In genomic region chrX:149539283-149540132, GRCh38 we compare ENCODE assay signal across 9 cellular contexts. TPM values are rescaled to one million over a fixed set of nuclear protein-coding genes. Genes with fewer than 3 reads are reported as not detected.
A peak's percentile ranks its signal among the peaks of the same experiment; 100 is the strongest.
DNase-seq lines count a peak whose midpoint lies in the region; ATAC-seq and TF ChIP-seq lines count a peak whose summit lies in the region.
"Had no signal": no experiment of that assay in that cellular context is flagged by ENCODE, and none has a peak within 500 bp of the region (broad histone marks: within the 10 kb centered on the region; RNA-seq: fewer than 3 reads in every experiment).

No MANE protein-coding gene starts in this region.

- WGBS in endodermal cell (ENCODE audit: insufficient coverage in 1 of 2, insufficient read length in 1 of 2), 2 experiments, result 0% methylated on average over 19 of the region's 34 CpGs; no CpG with 5 or more reads in 1 of the 2 experiments
- WGBS in mesodermal cell (ENCODE audit: insufficient coverage in 2 of 2), 2 experiments, result 0% methylated on average over 5 of the region's 34 CpGs; no CpG with 5 or more reads in 1 of the 2 experiments

- peak overlapping the region; percentile 84 for H3K4me3 Mint-ChIP-seq in activated CD8-positive, alpha-beta memory T cell treated with anti-CD3 and anti-CD28 coated beads, Interleukin-2, amount 10 ng/mL, durations not matched to agents 7 days and 5 days
- H3K4me3 Mint-ChIP-seq in endodermal cell, result peak overlapping the region; percentile 81

- H3K9ac ChIP-seq in endodermal cell (ENCODE audit: extremely low read depth, low read length, poor library complexity, severe bottlenecking), result peak overlapping the region; percentile 38

- H3K9me3 ChIP-seq in endodermal cell (ENCODE audit: control insufficient read depth, low read length) (no peaks in the 10 kb centered on the region), mesodermal cell (ENCODE audit: control insufficient read depth, low read length) (no peaks in the 10 kb centered on the region)

- H3K27me3 Mint-ChIP-seq in activated CD8-positive, alpha-beta memory T cell treated with anti-CD3 and anti-CD28 coated beads, Interleukin-2, amount 10 ng/mL, durations not matched to agents 7 days and 5 days, result no peaks in the 10 kb centered on the region
- H3K27me3 Mint-ChIP-seq in endodermal cell (ENCODE audit: insufficient read depth), result no peaks in the 10 kb centered on the region

- peak; percentile 83 for DNase-seq in CMK (ENCODE audit: low read depth)
- peak; percentile 95 for DNase-seq in HT1080 (ENCODE audit: low read depth)
- peak; percentile 89 for DNase-seq in NOMO-1 treated with DMSO at 0.1 percent for 48 hours (lab: John Stamatoyannopoulos, UW; ENCODE audit: unreplicated experiment)
- peak; percentile 96 for DNase-seq in activated CD8-positive, alpha-beta memory T cell treated with anti-CD3 and anti-CD28 coated beads, Interleukin-2, amount 10 ng/mL, durations not matched to agents 7 days and 5 days
- DNase-seq in endodermal cell, result peak; percentile 94
- peak; percentile 70 to 79 for DNase-seq in stimulated activated CD8-positive, alpha-beta memory T cell treated with anti-CD3 and anti-CD28 coated beads, Interleukin-15, amount 100 ng/mL, for 4 hours (ENCODE audit: low read depth in 2 of 2)

- CTCF ChIA-PET in activated CD8-positive, alpha-beta memory T cell treated with anti-CD3 and anti-CD28 coated beads, Interleukin-2, amount 10 ng/mL, durations not matched to agents 7 days and 5 days (lab: Charles Lee), result interaction anchor here (0.7 to 3.4 kb wide), 7 partner anchors 12 to 400 kb away, joined by 3 to 20 read pairs (median 9); partner anchors contain the start of genes EOLA2 and IDS

- H3K4me3 ChIP-seq in endodermal cell (ENCODE audit: low read length) (peak overlapping the region; percentile 73), mesodermal cell (ENCODE audit: extremely low read depth, insufficient read depth, low read length, poor library complexity, severe bottlenecking) (peak overlapping the region; percentile 43)

- peaks cover 17% of the 10 kb centered on the region for H3K4me1 Mint-ChIP-seq in activated CD8-positive, alpha-beta memory T cell treated with anti-CD3 and anti-CD28 coated beads, Interleukin-2, amount 10 ng/mL, durations not matched to agents 7 days and 5 days
- peaks cover 2% of the 10 kb centered on the region for H3K4me1 Mint-ChIP-seq in endodermal cell

- no peaks in the 10 kb centered on the region for H3K4me1 ChIP-seq in endodermal cell (ENCODE audit: control insufficient read depth, insufficient read depth, low read length)
- no peaks in the 10 kb centered on the region for H3K4me1 ChIP-seq in mesodermal cell (ENCODE audit: control insufficient read depth, insufficient read depth, low read length, poor library complexity, severe bottlenecking)

- no peaks in the 10 kb centered on the region for H3K9me3 Mint-ChIP-seq in activated CD8-positive, alpha-beta memory T cell treated with anti-CD3 and anti-CD28 coated beads, Interleukin-2, amount 10 ng/mL, durations not matched to agents 7 days and 5 days (ENCODE audit: low read depth)
- H3K9me3 Mint-ChIP-seq in endodermal cell, result peaks cover 25% of the 10 kb centered on the region

- peak; percentile 51 for ATAC-seq in GM21367 (IDR thresholded peaks at IDR 0.05; ENCODE audit: unreplicated experiment)
- ATAC-seq in activated CD8-positive, alpha-beta memory T cell treated with anti-CD3 and anti-CD28 coated beads, Interleukin-2, amount 10 ng/mL, durations not matched to agents 7 days and 5 days, result peak; percentile 65

- peak overlapping the region; percentile 91 for H3K27ac Mint-ChIP-seq in activated CD8-positive, alpha-beta memory T cell treated with anti-CD3 and anti-CD28 coated beads, Interleukin-2, amount 10 ng/mL, durations not matched to agents 7 days and 5 days
- peak overlapping the region; percentile 92 for H3K27ac Mint-ChIP-seq in endodermal cell

- TF ChIP-seq CTCF in endodermal cell (conservative IDR thresholded peaks at IDR 0.05), result no peak

- no peaks in the 10 kb centered on the region for H3K27me3 ChIP-seq in endodermal cell (ENCODE audit: control insufficient read depth, insufficient read depth, low read length, poor library complexity, severe bottlenecking)

- H3K36me3 Mint-ChIP-seq in activated CD8-positive, alpha-beta memory T cell treated with anti-CD3 and anti-CD28 coated beads, Interleukin-2, amount 10 ng/mL, durations not matched to agents 7 days and 5 days, result peaks cover 8% of the 10 kb centered on the region
- H3K36me3 Mint-ChIP-seq in endodermal cell (ENCODE audit: low read depth), result no peaks in the 10 kb centered on the region

- no peaks in the 10 kb centered on the region for H3K36me3 ChIP-seq in endodermal cell (ENCODE audit: control insufficient read depth, insufficient read depth, low read length)
- no peaks in the 10 kb centered on the region for H3K36me3 ChIP-seq in mesodermal cell (ENCODE audit: control insufficient read depth, insufficient read depth, low read length)

- H3K27ac ChIP-seq in endodermal cell (ENCODE audit: low read depth, low read length), result peak overlapping the region; percentile 70
- H3K27ac ChIP-seq in mesodermal cell (ENCODE audit: low read depth, low read length, severe bottlenecking), result peak overlapping the region; percentile 79

RNA-seq across cellular contexts. Expression of gene EOLA1, which starts 1.3 kb away (rescaled TPM):
- total RNA-seq in HT1080 (2014; rRNA removed; shearing (Covaris generic)), result 11.2 and 12.4 TPM in 2 replicates
- 8.2 and 13.2 TPM in 2 replicates for polyA plus RNA-seq in HT1080 (2015; cell fraction: cytosol; rRNA removed)
- 7.0 and 9.3 TPM in 2 replicates for polyA plus RNA-seq in HT1080 (2015; cell fraction: nucleus; rRNA removed)
- total RNA-seq in activated CD8-positive, alpha-beta memory T cell treated with anti-CD3 and anti-CD28 coated beads, Interleukin-2, amount 10 ng/mL, durations not matched to agents 7 days and 5 days, result 10 to 100 TPM; 45.2 to 50.6 TPM
- total RNA-seq in endodermal cell, result 10 to 100 TPM; 11.9 to 18.0 TPM
- polyA plus RNA-seq in endodermal cell (2013, experiment 1 of 2), result 12.6 TPM
- polyA plus RNA-seq in endodermal cell (2013, experiment 2 of 2), result 13.2 TPM
- 16.2 TPM for polyA plus RNA-seq in mesodermal cell (2013, experiment 1 of 2)
- polyA plus RNA-seq in mesodermal cell (2013, experiment 2 of 2), result 11.6 TPM

RNA-seq across cellular contexts. Expression of gene HSFX3, which starts 10.2 kb away (rescaled TPM):
- total RNA-seq in HT1080 (2014; rRNA removed; shearing (Covaris generic)), result not detected in 2 replicates
- not detected in 2 replicates for polyA plus RNA-seq in HT1080 (2015; cell fraction: cytosol; rRNA removed)
- not detected in 2 replicates for polyA plus RNA-seq in HT1080 (2015; cell fraction: nucleus; rRNA removed)
- total RNA-seq in activated CD8-positive, alpha-beta memory T cell treated with anti-CD3 and anti-CD28 coated beads, Interleukin-2, amount 10 ng/mL, durations not matched to agents 7 days and 5 days, result under 1 TPM in 1 of 2 experiments, not detected in 1; 0.29 TPM
- not detected for total RNA-seq in endodermal cell
- not detected for polyA plus RNA-seq in endodermal cell (2013, experiment 1 of 2)
- polyA plus RNA-seq in endodermal cell (2013, experiment 2 of 2), result not detected
- not detected for polyA plus RNA-seq in mesodermal cell (2013, experiment 1 of 2)
- polyA plus RNA-seq in mesodermal cell (2013, experiment 2 of 2), result not detected
- total RNA-seq: glomerular endothelial cell had no signal

RNA-seq across cellular contexts. Expression of gene IDS, which starts 34.4 kb away (rescaled TPM):
- total RNA-seq in HT1080 (2014; rRNA removed; shearing (Covaris generic)), result 53.5 and 88.4 TPM in 2 replicates
- polyA plus RNA-seq in HT1080 (2015; cell fraction: cytosol; rRNA removed), result 90.5 and 108 TPM in 2 replicates
- polyA plus RNA-seq in HT1080 (2015; cell fraction: nucleus; rRNA removed), result 43.8 and 53.0 TPM in 2 replicates
- total RNA-seq in activated CD8-positive, alpha-beta memory T cell treated with anti-CD3 and anti-CD28 coated beads, Interleukin-2, amount 10 ng/mL, durations not matched to agents 7 days and 5 days, result 100 to 1,000 TPM in 1 of 2 experiments, 10 to 100 TPM in 1; 99.6 to 106 TPM
- 10 to 100 TPM; 28.2 to 43.9 TPM for total RNA-seq in endodermal cell
- 53.7 TPM for polyA plus RNA-seq in endodermal cell (2013, experiment 1 of 2)
- polyA plus RNA-seq in endodermal cell (2013, experiment 2 of 2), result 60.1 TPM
- 90.0 TPM for polyA plus RNA-seq in mesodermal cell (2013, experiment 1 of 2)
- 66.4 TPM for polyA plus RNA-seq in mesodermal cell (2013, experiment 2 of 2)

RNA-seq across cellular contexts. Expression of gene MAGEA9B, which starts 47.8 kb away (rescaled TPM):
- 0.50 and 0.93 TPM in 2 replicates for total RNA-seq in HT1080 (2014; rRNA removed; shearing (Covaris generic))
- polyA plus RNA-seq in HT1080 (2015; cell fraction: cytosol; rRNA removed), result 0.97 and 2.3 TPM in 2 replicates
- polyA plus RNA-seq in HT1080 (2015; cell fraction: nucleus; rRNA removed), result 1.8 and 2.1 TPM in 2 replicates
- not detected for total RNA-seq in activated CD8-positive, alpha-beta memory T cell treated with anti-CD3 and anti-CD28 coated beads, Interleukin-2, amount 10 ng/mL, durations not matched to agents 7 days and 5 days
- total RNA-seq in endodermal cell, result not detected
- polyA plus RNA-seq in endodermal cell (2013, experiment 1 of 2), result not detected
- polyA plus RNA-seq in endodermal cell (2013, experiment 2 of 2), result not detected
- polyA plus RNA-seq in mesodermal cell (2013, experiment 1 of 2), result not detected
- not detected for polyA plus RNA-seq in mesodermal cell (2013, experiment 2 of 2)
- total RNA-seq: glomerular endothelial cell had no signal

RNA-seq across cellular contexts. Expression of gene HSFX2, which starts 55.6 kb away (rescaled TPM):
- not detected in 2 replicates for total RNA-seq in HT1080 (2014; rRNA removed; shearing (Covaris generic))
- polyA plus RNA-seq in HT1080 (2015; cell fraction: cytosol; rRNA removed), result 0.21 TPM in 1 of 2 replicates, not detected in the other
- 0.35 TPM in 1 of 2 replicates, not detected in the other for polyA plus RNA-seq in HT1080 (2015; cell fraction: nucleus; rRNA removed)
- under 1 TPM; 0.23 to 0.53 TPM for total RNA-seq in activated CD8-positive, alpha-beta memory T cell treated with anti-CD3 and anti-CD28 coated beads, Interleukin-2, amount 10 ng/mL, durations not matched to agents 7 days and 5 days
- not detected for total RNA-seq in endodermal cell
- 0.18 TPM for polyA plus RNA-seq in endodermal cell (2013, experiment 1 of 2)
- 1.1 TPM for polyA plus RNA-seq in endodermal cell (2013, experiment 2 of 2)
- not detected for polyA plus RNA-seq in mesodermal cell (2013, experiment 1 of 2)
- 0.81 TPM for polyA plus RNA-seq in mesodermal cell (2013, experiment 2 of 2)

Comparison
In these comparisons a context has a peak if more than half of its experiments do, and no peak if none do; other contexts are left out.
1. Peak in every context shown above with its lines: DNase-seq, ATAC-seq, H3K4me3 ChIP-seq and H3K27ac ChIP-seq.